ENCODE assay signal across 11 cellular contexts in the genomic region with DNA sequence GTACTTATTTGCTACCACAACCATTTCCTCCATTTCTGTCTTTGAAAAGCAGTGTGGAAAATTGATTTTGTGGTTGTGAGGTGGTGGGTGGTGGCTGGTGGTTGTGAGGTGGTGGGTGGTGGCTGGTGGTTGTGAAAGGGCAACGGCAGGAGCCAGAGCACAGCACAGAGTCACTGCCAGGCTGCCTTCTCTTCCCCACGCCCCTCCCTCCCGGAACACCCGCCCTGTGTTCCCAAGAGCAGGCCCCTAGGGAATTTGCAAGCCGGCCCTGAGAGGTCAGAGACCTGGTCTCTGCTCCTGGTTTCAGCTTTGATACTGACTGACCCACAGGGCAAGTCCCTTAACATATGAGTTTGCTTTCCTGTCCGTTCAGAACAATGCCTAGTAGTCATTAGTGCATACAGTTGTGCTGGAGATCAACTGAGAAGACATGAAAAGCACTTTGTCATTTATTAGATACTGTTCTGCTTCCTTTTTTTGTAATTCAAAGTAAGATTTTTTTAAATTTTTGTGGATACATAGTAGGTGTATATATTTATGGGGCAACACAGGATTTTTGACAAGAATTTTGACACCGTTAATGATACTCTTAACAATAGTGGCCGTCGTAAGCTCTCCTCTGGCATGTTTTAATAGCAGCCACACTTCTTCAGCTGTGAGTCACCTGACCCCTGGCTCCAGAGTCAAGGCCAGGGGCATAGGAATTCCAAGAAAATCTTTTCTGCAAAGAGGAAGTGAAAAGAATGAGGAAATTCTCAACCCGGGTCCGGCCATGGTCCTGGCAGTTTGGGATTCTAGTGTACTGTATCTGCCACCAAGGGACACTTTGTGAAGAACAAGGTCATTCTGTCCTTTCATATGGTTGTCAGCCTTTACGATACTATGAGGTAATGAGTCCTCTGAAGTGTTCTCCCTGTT. TPM values are rescaled to one million over a fixed set of nuclear protein-coding genes. Genes with fewer than 3 reads are reported as not detected.
A peak's percentile ranks its signal among the peaks of the same experiment; 100 is the strongest.
DNase-seq lines count a peak whose midpoint lies in the region; ATAC-seq, FAIRE-seq and TF ChIP-seq lines count a peak whose summit lies in the region.
"Had no signal": no experiment of that assay in that cellular context is flagged by ENCODE, and none has a peak within 500 bp of the region (broad histone marks: within the 10 kb centered on the region; RNA-seq: fewer than 3 reads in every experiment).

No MANE protein-coding gene starts in this region.

- SMC1A ChIA-PET in GM12878 (lab: Charles Lee; ENCODE audit: uncharacterized antibody, unreplicated experiment): no interaction called here

- H3K79me2 ChIP-seq in GM12878 (ENCODE audit: control insufficient read depth, insufficient read depth, low read length) (no peaks in the 10 kb centered on the region), HepG2 (ENCODE audit: insufficient read depth, low read length) (no peaks in the 10 kb centered on the region)

- H3K27me3 ChIP-seq in GM12878 (replicated peaks in 1 of 2; ENCODE audit: control insufficient read depth in 2 of 2, insufficient read depth in 2 of 2, low read length in 1 of 2) (no peaks in the 10 kb centered on the region), HepG2 (ENCODE audit: control insufficient read depth in 1 of 2, insufficient read depth in 2 of 2, low read length in 2 of 2) (no peaks in the 10 kb centered on the region), thoracic aorta (replicated peaks; ENCODE audit: insufficient read depth) (no peaks in the 10 kb centered on the region)
- H3K27me3 ChIP-seq: Peyer's patch had no signal

- H3K27ac ChIP-seq in GM12878 (ENCODE audit: control insufficient read depth, insufficient read depth) (no peak overlapping the region), HepG2 (ENCODE audit: extremely low read length, insufficient read depth, low read length) (peak overlapping the region; percentile 86), thoracic aorta (no peak overlapping the region)

- no peak for DNase-seq in activated naive CD4-positive, alpha-beta T cell treated with anti-CD3 and anti-CD28 coated beads, Interleukin-2, amount 10 ng/mL, durations not matched to agents 7 days and 5 days
- no peak for DNase-seq in activated naive CD4-positive, alpha-beta T cell (lab: John Stamatoyannopoulos, UW)
- no peak for DNase-seq in GM12878 (ENCODE audit: low read depth, low spot score)
- peak; percentile 91 for DNase-seq in HepG2 (ENCODE audit: low spot score)
- no peak for DNase-seq in thoracic aorta (ENCODE audit: low spot score)
- DNase-seq in GDM1 (lab: John Stamatoyannopoulos, UW): no peak
- DNase-seq: Peyer's patch had no signal

- H3K4me3 ChIP-seq in GM12878: no peak overlapping the region
- H3K4me3 ChIP-seq in HepG2 (replicated peaks in 1 of 3; ENCODE audit: insufficient read depth in 1 of 3, low read depth in 2 of 3, low read length in 3 of 3): peak overlapping the region in 1 of 3 experiments; percentile 15; a peak in 2 of 6 replicates
- no peak overlapping the region for H3K4me3 ChIP-seq in thoracic aorta
- H3K4me3 ChIP-seq: Peyer's patch had no signal

- CTCF ChIA-PET in activated naive CD4-positive, alpha-beta T cell treated with anti-CD3 and anti-CD28 coated beads, Interleukin-2, amount 10 ng/mL, durations not matched to agents 7 days and 5 days (lab: Charles Lee): interaction anchor here (4.0 kb wide), 1 partner anchor 14 kb away, joined by 22 read pairs; no protein-coding TSS in a partner anchor
- CTCF ChIA-PET in GM12878 (lab: Yijun Ruan, JAX): interaction anchor here (1.9 kb wide), 1 partner anchor 14 kb away, joined by 5 read pairs; no protein-coding TSS in a partner anchor
- CTCF ChIA-PET in HepG2 (lab: Yijun Ruan, JAX; ENCODE audit: low intra/inter-chr PET ratio, low total read pairs): no interaction called here

- intact Hi-C loops in GM12878 (cut with micrococcal nuclease; ENCODE audit: unreplicated experiment): loop anchor here (10.0 kb wide), 1 partner anchor 234 kb away; no protein-coding TSS in a partner anchor
- intact Hi-C loops in HepG2 (cut with micrococcal nuclease; ENCODE audit: unreplicated experiment): loop anchor here (1.0 to 5.0 kb wide), 3 partner anchors 15 to 308 kb away; a partner anchor contains a TSS

- H3K4me1 Mint-ChIP-seq in activated naive CD4-positive, alpha-beta T cell treated with anti-CD3 and anti-CD28 coated beads, Interleukin-2, amount 10 ng/mL, durations not matched to agents 7 days and 5 days: peaks cover 37% of the 10 kb centered on the region
- H3K4me1 Mint-ChIP-seq in stimulated activated memory B cell treated with anti-CD40 and anti-IgM and Interleukin-4, amounts not matched to agents 10 μg/mL and 1 μg/mL and 100 μg/mL, for 72 hours: peaks cover 7% of the 10 kb centered on the region
- H3K4me1 Mint-ChIP-seq: nephron had no signal

- no peaks in the 10 kb centered on the region for H3K9me3 Mint-ChIP-seq in activated naive CD4-positive, alpha-beta T cell treated with anti-CD3 and anti-CD28 coated beads, Interleukin-2, amount 10 ng/mL, durations not matched to agents 7 days and 5 days
- H3K9me3 Mint-ChIP-seq in stimulated activated memory B cell treated with anti-CD40 and anti-IgM and Interleukin-4, amounts not matched to agents 10 μg/mL and 1 μg/mL and 100 μg/mL, for 72 hours: no peaks in the 10 kb centered on the region
- H3K9me3 Mint-ChIP-seq: nephron had no signal

- peaks cover 70% of the 10 kb centered on the region for H3K36me3 Mint-ChIP-seq in activated naive CD4-positive, alpha-beta T cell treated with anti-CD3 and anti-CD28 coated beads, Interleukin-2, amount 10 ng/mL, durations not matched to agents 7 days and 5 days
- no peaks in the 10 kb centered on the region for H3K36me3 Mint-ChIP-seq in stimulated activated memory B cell treated with anti-CD40 and anti-IgM and Interleukin-4, amounts not matched to agents 10 μg/mL and 1 μg/mL and 100 μg/mL, for 72 hours

- H3K4me2 ChIP-seq in GM12878 (ENCODE audit: control insufficient read depth, insufficient read depth) (no peak overlapping the region), HepG2 (ENCODE audit: low read depth, low read length) (peak overlapping the region; percentile 60)

- ATAC-seq in GM12878 (peak; percentile 49), HepG2 (peak; percentile 99), thoracic aorta (ENCODE audit: insufficient number of reproducible peaks, low FRiP score, low read depth) (peak; percentile 36), GM21390 (IDR thresholded peaks at IDR 0.05; ENCODE audit: unreplicated experiment) (no peak)
- ATAC-seq in stimulated activated memory B cell treated with anti-CD40 and anti-IgM and Interleukin-4, amounts not matched to agents 10 μg/mL and 1 μg/mL and 100 μg/mL, for 72 hours: no peak

- TF ChIP-seq POLR2A in GM12878 (IDR thresholded peaks at IDR 0.05; ENCODE audit: low read depth, low read length): no peak
- TF ChIP-seq POLR2A in HepG2 (IDR thresholded peaks at IDR 0.05; ENCODE audit: insufficient read depth in 1 of 2, low read depth in 2 of 2, low read length in 2 of 2): 0 out of 4 replicates have a peak, but pooled peaks of 1 of the 2 experiments have one; percentile 28

- no peak for TF ChIP-seq CTCF in GM12878 (IDR thresholded peaks at IDR 0.05 in 2 of 3, conservative IDR thresholded peaks at IDR 0.05 in 1 of 3; ENCODE audit: control insufficient read depth in 2 of 3, extremely low read depth in 1 of 3, insufficient read depth in 1 of 3, low read depth in 3 of 3, low read length in 3 of 3)
- TF ChIP-seq CTCF in HepG2 (CRISPR knock-in tag; IDR thresholded peaks at IDR 0.05): no peak; the same call in 1 of the 2 replicates
- no peak for TF ChIP-seq CTCF in thoracic aorta (IDR thresholded peaks at IDR 0.05)

- FAIRE-seq in GM12878 (lab: Jason Lieb, UNC) (no peak), HepG2 (lab: Jason Lieb, UNC) (peak; percentile 80)
- FAIRE-seq: GM18507 had no signal

- RAD21 ChIA-PET in GM12878 (lab: Charles Lee; ENCODE audit: unreplicated experiment): no interaction called here

- no peaks in the 10 kb centered on the region for H3K9me3 ChIP-seq in GM12878 (replicated peaks; ENCODE audit: control insufficient read depth, insufficient read depth, low read length)
- H3K9me3 ChIP-seq in HepG2 (ENCODE audit: low read length): no peaks in the 10 kb centered on the region
- H3K9me3 ChIP-seq in thoracic aorta: no peaks in the 10 kb centered on the region
- H3K9me3 ChIP-seq: Peyer's patch had no signal

- WGBS in GM12878 (ENCODE audit: insufficient coverage, insufficient replicate concordance, low lambda C conversion rate, missing lambda C conversion rate): 66% methylated on average over 12 of the region's 12 CpGs
- WGBS in HepG2 (ENCODE audit: low lambda C conversion rate): 19% methylated on average over 12 of the region's 12 CpGs

- H3K36me3 ChIP-seq in GM12878 (ENCODE audit: control insufficient read depth in 2 of 2, insufficient read depth in 2 of 2, low read length in 1 of 2): no peaks in the 10 kb centered on the region
- H3K36me3 ChIP-seq in HepG2 (replicated peaks in 1 of 2; ENCODE audit: control insufficient read depth in 1 of 2, insufficient read depth in 2 of 2, low read length in 2 of 2): peaks cover 7 to 48% of the 10 kb centered on the region in 2 experiments
- no peaks in the 10 kb centered on the region for H3K36me3 ChIP-seq in thoracic aorta

- TF ChIP-seq RAD21 in GM12878 (IDR thresholded peaks at IDR 0.05; ENCODE audit: insufficient read depth, low read depth, low read length) (no peak), HepG2 (CRISPR knock-in tag; IDR thresholded peaks at IDR 0.05) (no peak)

- H3K4me3 Mint-ChIP-seq in activated naive CD4-positive, alpha-beta T cell treated with anti-CD3 and anti-CD28 coated beads, Interleukin-2, amount 10 ng/mL, durations not matched to agents 7 days and 5 days: no peak overlapping the region
- H3K4me3 Mint-ChIP-seq in stimulated activated memory B cell treated with anti-CD40 and anti-IgM and Interleukin-4, amounts not matched to agents 10 μg/mL and 1 μg/mL and 100 μg/mL, for 72 hours: no peak overlapping the region
- H3K4me3 Mint-ChIP-seq: nephron had no signal

- H3K9ac ChIP-seq in GM12878 (ENCODE audit: control insufficient read depth, insufficient read depth, low read length) (no peak overlapping the region), HepG2 (ENCODE audit: insufficient read depth, low read depth, low read length) (peak overlapping the region; percentile 58)

- BruUV-seq in GM12878 (replicated peaks; lab: Mats Ljungman, UMichigan): no TSS peak
- BruUV-seq in HepG2 (replicated peaks; lab: Mats Ljungman, UMichigan): TSS peak; percentile 6

- no peaks in the 10 kb centered on the region for H3K27me3 Mint-ChIP-seq in activated naive CD4-positive, alpha-beta T cell treated with anti-CD3 and anti-CD28 coated beads, Interleukin-2, amount 10 ng/mL, durations not matched to agents 7 days and 5 days
- peaks cover 8% of the 10 kb centered on the region for H3K27me3 Mint-ChIP-seq in stimulated activated memory B cell treated with anti-CD40 and anti-IgM and Interleukin-4, amounts not matched to agents 10 μg/mL and 1 μg/mL and 100 μg/mL, for 72 hours

- POLR2A ChIA-PET in GM12878 (lab: Charles Lee) (no interaction called here), HepG2 (lab: Yijun Ruan, JAX) (interaction anchor here (0.9 to 1.2 kb wide), 3 partner anchors 53 to 308 kb away, joined by 3 to 5 read pairs (median 3); a partner anchor contains a TSS)

- in situ Hi-C loops in GM12878 (cut with MboI): no loop called here
- in situ Hi-C loops in HepG2 (cut with HindIII; ENCODE audit: extremely low pct_ligation_motif_present, low pct_unique_long_range_greater_than_20kb): no loop called here

- H4K20me1 ChIP-seq in GM12878 (ENCODE audit: control insufficient read depth, insufficient read depth) (no peaks in the 10 kb centered on the region), HepG2 (ENCODE audit: insufficient read depth, low read length) (no peaks in the 10 kb centered on the region)

- H3K4me1 ChIP-seq in GM12878 (ENCODE audit: control insufficient read depth, insufficient read depth, low read length) (no peaks in the 10 kb centered on the region), HepG2 (ENCODE audit: insufficient read depth, low read length) (peaks cover 40% of the 10 kb centered on the region), thoracic aorta (ENCODE audit: control insufficient read depth in 1 of 2, low read depth in 2 of 2) (no peaks in the 10 kb centered on the region)
- H3K4me1 ChIP-seq: Peyer's patch had no signal

- TF ChIP-seq EP300 in GM12878 (IDR thresholded peaks at IDR 0.05; ENCODE audit: borderline replicate concordance in 1 of 2, control insufficient read depth in 1 of 2, low read depth in 2 of 2, low read length in 2 of 2) (no peak), HepG2 (IDR thresholded peaks at IDR 0.05; ENCODE audit: low read depth in 2 of 2, low read length in 2 of 2) (peak in 1 of 2 experiments; percentile 81; a peak in 3 of 4 replicates), HepG2 (CRISPR knock-in tag; IDR thresholded peaks at IDR 0.05; ENCODE audit: borderline replicate concordance) (peak; percentile 46; the same call in 1 of the 2 replicates)

- H2AFZ ChIP-seq in GM12878 (ENCODE audit: control insufficient read depth, low read depth, low read length) (no peak overlapping the region), HepG2 (ENCODE audit: low read length) (no peak overlapping the region)

- peak overlapping the region; percentile 15 for H3K27ac Mint-ChIP-seq in activated naive CD4-positive, alpha-beta T cell treated with anti-CD3 and anti-CD28 coated beads, Interleukin-2, amount 10 ng/mL, durations not matched to agents 7 days and 5 days
- no peak overlapping the region for H3K27ac Mint-ChIP-seq in stimulated activated memory B cell treated with anti-CD40 and anti-IgM and Interleukin-4, amounts not matched to agents 10 μg/mL and 1 μg/mL and 100 μg/mL, for 72 hours
- H3K27ac Mint-ChIP-seq: nephron had no signal

RNA-seq across cellular contexts. Expression of a gene that starts 53.2 kb away (rescaled TPM):
- total RNA-seq in GM12878 (2013; cell fraction: nucleolus; rRNA removed): not detected in 2 replicates
- total RNA-seq in GM12878 (2014; rRNA removed) (0.05 and 0.34 TPM in 2 replicates), GM12878 (2014; rRNA removed; fragmentation: Illumina TruSeq; extraction: Trizol) (0.09 and 0.22 TPM in 2 replicates), GM12878 (2021) (0.36 and 0.51 TPM in 2 replicates), HepG2 (2016; rRNA removed; fragmentation: Illumina TruSeq; extraction: Trizol) (49.6 and 92.5 TPM in 2 replicates), thoracic aorta (10 to 100 TPM; 20.2 to 27.3 TPM)
- 0.04 TPM for polyA plus RNA-seq in GM12878 (2011; ENCODE audit: low read depth)
- polyA plus RNA-seq in GM12878 (2011; rRNA removed) (0.01 TPM in 1 of 2 replicates, not detected in the other), GM12878 (2014; fragmentation: Illumina TruSeq; extraction: Trizol) (0.08 and 0.16 TPM in 2 replicates), GM12878 (2014; fragmentation: Nextera tagmentation; extraction: Ambion mirVana) (under 1 TPM in 1 of 2 experiments, not detected in 1; 0.07 TPM), GM12878 (2014; rRNA removed) (0.01 and 0.06 TPM in 2 replicates), GM12878 (2016; fragmentation: Nextera tagmentation; extraction: Ambion mirVana) (under 1 TPM in 1 of 2 experiments, not detected in 1; 0.11 TPM), HepG2 (2011; rRNA removed) (21.6 and 24.0 TPM in 2 replicates)
- 0.07 TPM in 1 of 2 replicates, not detected in the other for polyA plus RNA-seq in GM12878 (2011; cell fraction: cytosol; rRNA removed)
- polyA plus RNA-seq in GM12878 (2011; cell fraction: nucleus; rRNA removed): not detected in 2 replicates
- 0.36 and 0.41 TPM in 2 replicates for polyA plus RNA-seq in GM12878 (2012)
- 0.22 TPM in 1 of 2 replicates, not detected in the other for polyA minus RNA-seq in GM12878 (2011; rRNA and poly(A)+ RNA removed)
- polyA minus RNA-seq in GM12878 (2011; cell fraction: cytosol; rRNA and poly(A)+ RNA removed): not detected in 2 replicates
- 0.10 TPM in 1 of 2 replicates, not detected in the other for polyA minus RNA-seq in GM12878 (2011; cell fraction: nucleus; rRNA and poly(A)+ RNA removed)
- total RNA-seq in HepG2 (2016; cell fraction: cytosol; rRNA removed; fragmentation: Illumina TruSeq; extraction: Trizol; ENCODE audit: low read depth): 4.0 and 7.3 TPM in 2 replicates
- total RNA-seq in HepG2 (2016; cell fraction: insoluble cytoplasmic fraction; rRNA removed; fragmentation: Illumina TruSeq; extraction: Trizol): 46.0 and 93.0 TPM in 2 replicates
- 20.1 and 25.4 TPM in 2 replicates for total RNA-seq in HepG2 (2016; cell fraction: membrane; rRNA removed; fragmentation: Illumina TruSeq; extraction: Trizol)
- 132 and 146 TPM in 2 replicates for total RNA-seq in HepG2 (2016; cell fraction: nucleus; rRNA removed; fragmentation: Illumina TruSeq; extraction: Trizol)
- polyA plus RNA-seq in HepG2 (2011; cell fraction: cytosol; rRNA removed): 12.2 and 19.7 TPM in 2 replicates
- polyA plus RNA-seq in HepG2 (2011; cell fraction: nucleus; rRNA removed): 24.5 and 30.3 TPM in 2 replicates
- polyA plus RNA-seq in HepG2 (2012): 55.3 and 56.2 TPM in 2 replicates
- 2.1 TPM in 2 replicates for polyA plus RNA-seq in HepG2 (2016; cell fraction: cytosol; fragmentation: Illumina TruSeq; extraction: Trizol; ENCODE audit: low read depth)
- 27.1 and 28.5 TPM in 2 replicates for polyA plus RNA-seq in HepG2 (2016; cell fraction: insoluble cytoplasmic fraction; fragmentation: Illumina TruSeq; extraction: Trizol; ENCODE audit: low read depth)
- 5.3 and 7.3 TPM in 2 replicates for polyA plus RNA-seq in HepG2 (2016; cell fraction: membrane; fragmentation: Illumina TruSeq; extraction: Trizol; ENCODE audit: low read depth)
- 118 and 128 TPM in 2 replicates for polyA plus RNA-seq in HepG2 (2016; cell fraction: nucleus; fragmentation: Illumina TruSeq; extraction: Trizol; ENCODE audit: insufficient read depth, low read depth)
- polyA minus RNA-seq in HepG2 (2011; rRNA and poly(A)+ RNA removed; ENCODE audit: low replicate concordance): 8.5 and 31.2 TPM in 2 replicates
- polyA minus RNA-seq in HepG2 (2011; cell fraction: cytosol; rRNA and poly(A)+ RNA removed): 32.7 and 35.0 TPM in 2 replicates
- polyA minus RNA-seq in HepG2 (2011; cell fraction: nucleus; rRNA and poly(A)+ RNA removed): 106 and 110 TPM in 2 replicates

Comparison
In these comparisons a context has a peak if more than half of its experiments do, and no peak if none do; other contexts are left out.
1. ATAC-seq: peak in GM12878 (single experiment), HepG2 (single experiment) and thoracic aorta (single experiment); none in GM21390 (single experiment) and stimulated activated memory B cell treated with anti-CD40 and anti-IgM and Interleukin-4, amounts not matched to agents 10 μg/mL and 1 μg/mL and 100 μg/mL, for 72 hours (single experiment).